9 cellular contexts compared by ENCODE assay signal in genomic region chr19:8004723-8005513, GRCh38. TPM values are rescaled to one million over a fixed set of nuclear protein-coding genes. Genes with fewer than 3 reads are reported as not detected.
DNase-seq lines count a peak whose midpoint lies in the region; ATAC-seq, FAIRE-seq and TF ChIP-seq lines count a peak whose summit lies in the region.
"Had no signal": no experiment of that assay in that cellular context is flagged by ENCODE, and none has a peak within 500 bp of the region (broad histone marks: within the 10 kb centered on the region; RNA-seq: fewer than 3 reads in every experiment).

No MANE protein-coding gene starts in this region.

- peak overlapping the region; percentile 45; the same call in 1 of the 2 replicates for H2AFZ ChIP-seq in OCI-LY7 (ENCODE audit: low read length)
- peak overlapping the region; percentile 31 for H2AFZ ChIP-seq in astrocyte (ENCODE audit: low read depth, low read length)
- H2AFZ ChIP-seq in keratinocyte (ENCODE audit: control insufficient read depth, low read length): no peak overlapping the region

- POLR2A ChIA-PET in OCI-LY7 (lab: Charles Lee): interaction anchor here (1.6 kb wide), 1 partner anchor 10 kb away, joined by 3 read pairs; no protein-coding TSS in a partner anchor

- peak overlapping the region; percentile 93 for H3K27ac Mint-ChIP-seq in astrocyte (ENCODE audit: unreplicated experiment)

- H3K4me2 ChIP-seq in OCI-LY7 (ENCODE audit: low read length): peak overlapping the region; percentile 99
- peak overlapping the region; percentile 98 for H3K4me2 ChIP-seq in astrocyte (ENCODE audit: low read length)
- H3K4me2 ChIP-seq in keratinocyte (ENCODE audit: control insufficient read depth, extremely low read depth, insufficient read depth, low read depth, low read length): peak overlapping the region; percentile 65

- intact Hi-C loops in OCI-LY7 (cut with micrococcal nuclease; ENCODE audit: unreplicated experiment): loop anchor here (2.0 to 5.0 kb wide), 3 partner anchors 46 to 507 kb away; partner anchors contain the start of genes TIMM44 and ZNF414

- no peak for FAIRE-seq in astrocyte (lab: Jason Lieb, UNC)
- no peak for FAIRE-seq in keratinocyte (lab: Jason Lieb, UNC)

- peaks cover 24% of the 10 kb centered on the region for H3K36me3 ChIP-seq in OCI-LY7 (ENCODE audit: insufficient read depth, low read length)
- H3K36me3 ChIP-seq in astrocyte (ENCODE audit: insufficient read depth, low read length): no peaks in the 10 kb centered on the region
- H3K36me3 ChIP-seq in keratinocyte (ENCODE audit: control insufficient read depth in 2 of 2, extremely low read depth in 1 of 2, insufficient read depth in 2 of 2, low read length in 2 of 2): peaks cover 9 to 14% of the 10 kb centered on the region in 2 experiments

- no peaks in the 10 kb centered on the region for H3K9me1 ChIP-seq in keratinocyte (ENCODE audit: control insufficient read depth, extremely low read depth, insufficient read depth, low read length)

- H3K9me2 ChIP-seq in OCI-LY7 (ENCODE audit: insufficient read depth, low read length): no peaks in the 10 kb centered on the region

- dilution Hi-C loops in keratinocyte (cut with MboI; ENCODE audit: extremely low pct_ligation_motif_present, low sequenced_read_pairs): no loop called here

- H3K27me3 ChIP-seq in astrocyte (ENCODE audit: insufficient read depth, low read length) (no peaks in the 10 kb centered on the region), keratinocyte (ENCODE audit: control insufficient read depth, extremely low read depth, insufficient read depth, low read length) (no peaks in the 10 kb centered on the region)

- peaks cover 3% of the 10 kb centered on the region for H3K36me3 Mint-ChIP-seq in astrocyte (ENCODE audit: low read depth, unreplicated experiment)

- peaks cover 27% of the 10 kb centered on the region for H4K20me1 ChIP-seq in OCI-LY7 (ENCODE audit: insufficient read depth, low read length)
- H4K20me1 ChIP-seq in astrocyte (ENCODE audit: insufficient read depth, low read length): peaks cover 48% of the 10 kb centered on the region
- H4K20me1 ChIP-seq in keratinocyte (ENCODE audit: control insufficient read depth, extremely low read depth, insufficient read depth, low read length): peaks cover 28% of the 10 kb centered on the region

- H3K79me2 ChIP-seq in OCI-LY7 (ENCODE audit: insufficient read depth, low read depth, low read length) (peaks cover 61% of the 10 kb centered on the region), astrocyte (ENCODE audit: insufficient read depth, low read length) (peaks cover 60% of the 10 kb centered on the region), keratinocyte (ENCODE audit: control insufficient read depth, insufficient read depth, low read length) (peaks cover 55% of the 10 kb centered on the region)

- H3K4me3 Mint-ChIP-seq in astrocyte (ENCODE audit: unreplicated experiment): peak overlapping the region; percentile 100

- H3K4me3 ChIP-seq in OCI-LY7 (ENCODE audit: low read depth, low read length, poor library complexity, severe bottlenecking) (peak overlapping the region; percentile 100), astrocyte (ENCODE audit: insufficient read depth, low read depth, low read length) (peak overlapping the region; percentile 88), keratinocyte (ENCODE audit: control insufficient read depth in 2 of 3, extremely low read depth in 1 of 3, insufficient read depth in 2 of 3, low read depth in 1 of 3, low read length in 3 of 3) (peak overlapping the region; percentile 76 to 86 (median 80))

- BruUV-seq in OCI-LY7 (replicated peaks; lab: Mats Ljungman, UMichigan): no TSS peak

- H3K9me3 ChIP-seq in OCI-LY7 (ENCODE audit: low read length) (no peaks in the 10 kb centered on the region), astrocyte (ENCODE audit: insufficient read depth, low read depth, low read length) (no peaks in the 10 kb centered on the region), keratinocyte (ENCODE audit: control insufficient read depth, low read depth, low read length) (no peaks in the 10 kb centered on the region)

- H3K4me1 ChIP-seq in OCI-LY7 (ENCODE audit: insufficient read depth, low read length, poor library complexity, severe bottlenecking): peaks cover 26% of the 10 kb centered on the region
- peaks cover 21% of the 10 kb centered on the region for H3K4me1 ChIP-seq in astrocyte (ENCODE audit: insufficient read depth, low read length)
- H3K4me1 ChIP-seq in keratinocyte (ENCODE audit: control insufficient read depth, extremely low read depth, insufficient read depth, low read length): peaks cover 23% of the 10 kb centered on the region

- H3K27me3 Mint-ChIP-seq in astrocyte (ENCODE audit: low read depth, unreplicated experiment): no peaks in the 10 kb centered on the region

- no peaks in the 10 kb centered on the region for H3K9me3 Mint-ChIP-seq in astrocyte (ENCODE audit: unreplicated experiment)

- H3K27ac ChIP-seq in OCI-LY7 (ENCODE audit: low read depth, low read length, poor library complexity, severe bottlenecking) (peak overlapping the region; percentile 64), astrocyte (ENCODE audit: low read depth, low read length) (peak overlapping the region; percentile 50), keratinocyte (ENCODE audit: control insufficient read depth, insufficient read depth, low read length) (peak overlapping the region; percentile 9)

- peak overlapping the region; percentile 96 for H3K9ac ChIP-seq in astrocyte (ENCODE audit: low read length)
- peak overlapping the region; percentile 65 for H3K9ac ChIP-seq in keratinocyte (ENCODE audit: control insufficient read depth, extremely low read depth, insufficient read depth, low read length)

- H3K4me1 Mint-ChIP-seq in astrocyte (ENCODE audit: low read depth, unreplicated experiment): peaks cover 28% of the 10 kb centered on the region

- DNase-seq in NCI-H1417 (lab: John Stamatoyannopoulos, UW) (peak in 2 of 3 experiments; percentile 46 to 60), NCI-H1417 treated with DMSO at 0.1 percent for 48 hours (lab: John Stamatoyannopoulos, UW) (no peak), OCI-LY7 (ENCODE audit: low spot score) (peak; percentile 44), astrocyte (ENCODE audit: low read depth) (no peak), keratinocyte (ENCODE audit: low read depth, low spot score) (no peak), HuH-7 (ENCODE audit: low spot score) (no peak)
- peak; percentile 44 for DNase-seq in stimulated activated CD8-positive, alpha-beta memory T cell treated with anti-CD3 and anti-CD28 coated beads, Interleukin-4, amount 100 ng/mL, for 48 hours

- ATAC-seq in HG02642 (IDR thresholded peaks at IDR 0.05; ENCODE audit: poor library complexity, unreplicated experiment): peak; percentile 40

- CTCF ChIA-PET in OCI-LY7 (lab: Charles Lee; ENCODE audit: unreplicated experiment): interaction anchor here (0.6 kb wide), 1 partner anchor 316 kb away, joined by 7 read pairs; the partner anchor contains the start of genes NDUFA7 and RPS28

- TF ChIP-seq CTCF in OCI-LY7 (conservative IDR thresholded peaks at IDR 0.05; ENCODE audit: low read length): no peak
- no peak for TF ChIP-seq CTCF in astrocyte (IDR thresholded peaks at IDR 0.05; ENCODE audit: insufficient read depth, low read depth, low read length)
- no peak for TF ChIP-seq CTCF in keratinocyte (optimal IDR thresholded peaks at IDR 0.05 in 1 of 3, IDR thresholded peaks at IDR 0.05 in 1 of 3, conservative IDR thresholded peaks at IDR 0.05 in 1 of 3; ENCODE audit: extremely low read depth in 1 of 3, insufficient read depth in 2 of 3, low read length in 3 of 3)

RNA-seq across cellular contexts. Expression of gene ELAVL1, which starts 0.5 kb away (rescaled TPM):
- 43.5 and 65.4 TPM in 2 replicates for total RNA-seq in OCI-LY7 (2014; rRNA removed; shearing (Covaris generic))
- 162 and 168 TPM in 2 replicates for total RNA-seq in OCI-LY7 (2022)
- total RNA-seq in astrocyte: 107 TPM in 2 replicates
- 32.6 to 96.8 TPM (median 46.9 TPM) in 3 replicates for polyA plus RNA-seq in keratinocyte
- 52.0 TPM for polyA plus RNA-seq in keratinocyte (2011; ENCODE audit: low read depth)
- polyA plus RNA-seq in keratinocyte (2011; cell fraction: cytosol; rRNA removed): 62.0 and 62.8 TPM in 2 replicates
- polyA plus RNA-seq in keratinocyte (2011; cell fraction: nucleus; rRNA removed): 41.0 and 46.6 TPM in 2 replicates
- 33.9 and 74.6 TPM in 2 replicates for polyA plus RNA-seq in keratinocyte (2012; ENCODE audit: low replicate concordance)
- 39.0 to 89.0 TPM (median 56.0 TPM) in 3 replicates for polyA minus RNA-seq in keratinocyte
- 52.0 TPM for polyA minus RNA-seq in keratinocyte (2011; cell fraction: cytosol; rRNA and poly(A)+ RNA removed)
- polyA minus RNA-seq in keratinocyte (2011; cell fraction: nucleus; rRNA and poly(A)+ RNA removed): 16.2 and 23.0 TPM in 2 replicates

RNA-seq across cellular contexts. Expression of gene CCL25, which starts 47.6 kb away (rescaled TPM):
- total RNA-seq in OCI-LY7 (2014; rRNA removed; shearing (Covaris generic)): 0.88 TPM in 1 of 2 replicates, not detected in the other
- total RNA-seq in OCI-LY7 (2022) (0.57 and 0.70 TPM in 2 replicates), astrocyte (not detected in 2 replicates)
- not detected in 3 replicates for polyA plus RNA-seq in keratinocyte
- polyA plus RNA-seq in keratinocyte (2011; ENCODE audit: low read depth): not detected
- polyA plus RNA-seq in keratinocyte (2011; cell fraction: cytosol; rRNA removed): not detected in 2 replicates
- polyA plus RNA-seq in keratinocyte (2011; cell fraction: nucleus; rRNA removed): 0.29 TPM in 1 of 2 replicates, not detected in the other
- not detected in 2 replicates for polyA plus RNA-seq in keratinocyte (2012; ENCODE audit: low replicate concordance)
- polyA minus RNA-seq in keratinocyte: 0.26 TPM in 1 of 3 replicates, not detected in the others
- polyA minus RNA-seq in keratinocyte (2011; cell fraction: cytosol; rRNA and poly(A)+ RNA removed): not detected
- polyA minus RNA-seq in keratinocyte (2011; cell fraction: nucleus; rRNA and poly(A)+ RNA removed): not detected in 2 replicates
- total RNA-seq: glomerular endothelial cell had no signal

Comparison
In these comparisons a context has a peak if more than half of its experiments do, and no peak if none do; other contexts are left out.
1. DNase-seq: peak in NCI-H1417 (2 of 3), OCI-LY7 (single experiment) and stimulated activated CD8-positive, alpha-beta memory T cell treated with anti-CD3 and anti-CD28 coated beads, Interleukin-4, amount 100 ng/mL, for 48 hours (single experiment); none in NCI-H1417 treated with DMSO at 0.1 percent for 48 hours (single experiment), astrocyte (single experiment), keratinocyte (single experiment) and HuH-7 (single experiment).
2. H3K27ac ChIP-seq: peak in every context shown above with its lines; median percentile 64 in OCI-LY7; 50 in astrocyte; 9 in keratinocyte.
3. Peak in every context shown above with its lines, with median percentiles within 50 percentile points of each other: H3K4me2 ChIP-seq and H3K4me3 ChIP-seq.